Comparison of ENCODE assay signal across 1 cellular context in genomic region chr19:3565177-3565576, GRCh38.
A peak's percentile ranks its signal among the peaks of the same experiment; 100 is the strongest.
TF ChIP-seq lines count a peak whose summit lies in the region.

No MANE protein-coding gene starts in this region.

TF ChIP-seq in A549, 52 proteins besides CTCF, POLR2A, EP300 and RAD21 (continued from another document):
- TF ChIP-seq BCL3 (IDR thresholded peaks at IDR 0.05) (no peak), NFE2L2 (conservative IDR thresholded peaks at IDR 0.05; ENCODE audit: low read length) (no peak), KDM5A (IDR thresholded peaks at IDR 0.05) (no peak), HOXB13 (CRISPR knock-in tag; IDR thresholded peaks at IDR 0.05; ENCODE audit: low read depth) (no peak), FOSB (CRISPR knock-in tag; IDR thresholded peaks at IDR 0.05) (no peak), CEBPB (IDR thresholded peaks at IDR 0.05) (no peak), HOXB5 (CRISPR knock-in tag; IDR thresholded peaks at IDR 0.05) (no peak), HMGXB4 (CRISPR knock-in tag; IDR thresholded peaks at IDR 0.05; ENCODE audit: borderline replicate concordance) (no peak), GATA3 (IDR thresholded peaks at IDR 0.05; ENCODE audit: borderline replicate concordance) (peak; percentile 52; the same call in 1 of the 2 replicates), RNF2 (IDR thresholded peaks at IDR 0.05; ENCODE audit: borderline replicate concordance, low read depth) (no peak), TP53 (CRISPR knock-in tag; IDR thresholded peaks at IDR 0.05) (no peak), KDM1A (IDR thresholded peaks at IDR 0.05; ENCODE audit: low read depth) (no peak), REST (IDR thresholded peaks at IDR 0.05) (no peak), ESRRA (IDR thresholded peaks at IDR 0.05; ENCODE audit: borderline replicate concordance, low read length) (no peak), ZFP36 (IDR thresholded peaks at IDR 0.05; ENCODE audit: borderline replicate concordance, partially characterized antibody) (no peak), MAX (IDR thresholded peaks at IDR 0.05) (peak; percentile 73), ATOH8 (CRISPR knock-in tag; IDR thresholded peaks at IDR 0.05; ENCODE audit: low read depth) (no peak), EHF (CRISPR knock-in tag; IDR thresholded peaks at IDR 0.05) (no peak), CHD4 (IDR thresholded peaks at IDR 0.05; ENCODE audit: borderline replicate concordance) (no peak)
